Comparison of ENCODE assay signal across 1 cellular context in the genomic region with DNA sequence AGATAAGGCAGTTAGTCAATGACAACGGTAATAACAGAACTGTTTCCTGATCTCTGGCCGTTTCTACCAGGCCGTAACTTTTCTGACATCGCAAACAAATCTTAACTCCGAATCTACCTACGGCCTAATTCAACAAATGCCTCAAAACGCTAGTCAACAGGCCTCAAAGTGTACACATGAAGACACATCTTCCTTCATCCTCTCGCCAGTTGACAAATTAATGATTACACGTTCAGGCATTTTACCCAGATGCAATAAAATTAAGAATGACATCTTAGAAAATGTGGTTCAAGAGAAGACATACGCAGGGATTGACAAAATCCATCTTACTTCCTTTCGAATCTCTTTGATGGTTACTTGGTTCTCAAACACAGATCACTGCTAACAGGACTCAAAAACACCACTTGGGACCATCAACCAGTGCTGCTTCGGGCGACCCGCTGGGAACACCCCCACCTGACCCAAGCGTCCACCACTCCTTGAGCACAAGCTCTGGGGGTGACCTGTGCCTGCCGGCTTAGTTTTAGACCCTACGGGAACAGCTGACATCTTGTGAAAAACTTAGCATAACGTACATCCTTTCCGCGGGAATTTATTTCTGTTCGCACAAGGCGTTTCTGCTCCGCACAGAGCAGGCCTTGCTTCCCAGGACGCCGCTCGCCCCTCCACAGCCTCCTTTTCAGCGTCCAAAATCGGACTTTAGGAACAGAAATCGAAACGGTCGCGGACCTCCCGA.
TF ChIP-seq lines count a peak whose summit lies in the region.

No MANE protein-coding gene starts in this region.

TF ChIP-seq in HepG2, 621 proteins besides CTCF, POLR2A, EP300 and RAD21 (continued from another document and continues in another):
- no peak for TF ChIP-seq MAZ (IDR thresholded peaks at IDR 0.05; ENCODE audit: borderline replicate concordance, low read depth, low read length)
- TF ChIP-seq MAZ (CRISPR knock-in tag; IDR thresholded peaks at IDR 0.05; ENCODE audit: low read depth): 0 out of 2 replicates have a peak, but pooled peaks have one; percentile 2
- no peak for TF ChIP-seq WIZ (CRISPR knock-in tag; IDR thresholded peaks at IDR 0.05)
- TF ChIP-seq NRL (CRISPR knock-in tag; IDR thresholded peaks at IDR 0.05; ENCODE audit: borderline replicate concordance): 0 out of 2 replicates have a peak, but pooled peaks have one; percentile 46
- TF ChIP-seq HES4 (CRISPR knock-in tag; IDR thresholded peaks at IDR 0.05; ENCODE audit: borderline replicate concordance): no peak
- TF ChIP-seq IRX3 (CRISPR knock-in tag; IDR thresholded peaks at IDR 0.05; ENCODE audit: borderline replicate concordance, low read depth): no peak
- no peak for TF ChIP-seq ZFP62 (CRISPR knock-in tag; IDR thresholded peaks at IDR 0.05)
- no peak for TF ChIP-seq ZNF205 (CRISPR knock-in tag; IDR thresholded peaks at IDR 0.05)
- TF ChIP-seq ZNF337 (CRISPR knock-in tag; IDR thresholded peaks at IDR 0.05; ENCODE audit: borderline replicate concordance, low read depth): no peak
- 0 out of 2 replicates have a peak, but pooled peaks have one; percentile 24 for TF ChIP-seq ZNF335 (CRISPR knock-in tag; IDR thresholded peaks at IDR 0.05)
- TF ChIP-seq ZSCAN29 (CRISPR knock-in tag; conservative IDR thresholded peaks at IDR 0.05): 0 out of 2 replicates have a peak, but pooled peaks have one; percentile 23
- TF ChIP-seq, protein P1, sequence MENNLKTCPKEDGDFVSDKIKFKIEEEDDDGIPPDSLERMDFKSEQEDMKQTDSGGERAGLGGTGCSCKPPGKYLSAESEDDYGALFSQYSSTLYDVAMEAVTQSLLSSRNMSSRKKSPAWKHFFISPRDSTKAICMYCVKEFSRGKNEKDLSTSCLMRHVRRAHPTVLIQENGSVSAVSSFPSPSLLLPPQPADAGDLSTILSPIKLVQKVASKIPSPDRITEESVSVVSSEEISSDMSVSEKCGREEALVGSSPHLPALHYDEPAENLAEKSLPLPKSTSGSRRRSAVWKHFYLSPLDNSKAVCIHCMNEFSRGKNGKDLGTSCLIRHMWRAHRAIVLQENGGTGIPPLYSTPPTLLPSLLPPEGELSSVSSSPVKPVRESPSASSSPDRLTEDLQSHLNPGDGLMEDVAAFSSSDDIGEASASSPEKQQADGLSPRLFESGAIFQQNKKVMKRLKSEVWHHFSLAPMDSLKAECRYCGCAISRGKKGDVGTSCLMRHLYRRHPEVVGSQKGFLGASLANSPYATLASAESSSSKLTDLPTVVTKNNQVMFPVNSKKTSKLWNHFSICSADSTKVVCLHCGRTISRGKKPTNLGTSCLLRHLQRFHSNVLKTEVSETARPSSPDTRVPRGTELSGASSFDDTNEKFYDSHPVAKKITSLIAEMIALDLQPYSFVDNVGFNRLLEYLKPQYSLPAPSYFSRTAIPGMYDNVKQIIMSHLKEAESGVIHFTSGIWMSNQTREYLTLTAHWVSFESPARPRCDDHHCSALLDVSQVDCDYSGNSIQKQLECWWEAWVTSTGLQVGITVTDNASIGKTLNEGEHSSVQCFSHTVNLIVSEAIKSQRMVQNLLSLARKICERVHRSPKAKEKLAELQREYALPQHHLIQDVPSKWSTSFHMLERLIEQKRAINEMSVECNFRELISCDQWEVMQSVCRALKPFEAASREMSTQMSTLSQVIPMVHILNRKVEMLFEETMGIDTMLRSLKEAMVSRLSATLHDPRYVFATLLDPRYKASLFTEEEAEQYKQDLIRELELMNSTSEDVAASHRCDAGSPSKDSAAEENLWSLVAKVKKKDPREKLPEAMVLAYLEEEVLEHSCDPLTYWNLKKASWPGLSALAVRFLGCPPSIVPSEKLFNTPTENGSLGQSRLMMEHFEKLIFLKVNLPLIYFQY (CRISPR knock-in tag; IDR thresholded peaks at IDR 0.05; ENCODE audit: borderline replicate concordance): peak; percentile 15; the same call in 1 of the 2 replicates
- no peak for TF ChIP-seq RXRB (CRISPR knock-in tag; IDR thresholded peaks at IDR 0.05; ENCODE audit: borderline replicate concordance)
- TF ChIP-seq TSC22D2 (CRISPR knock-in tag; IDR thresholded peaks at IDR 0.05; ENCODE audit: borderline replicate concordance): 0 out of 2 replicates have a peak, but pooled peaks have one; percentile 21
- no peak for TF ChIP-seq KLF12 (CRISPR knock-in tag; IDR thresholded peaks at IDR 0.05; ENCODE audit: borderline replicate concordance)
- TF ChIP-seq, protein P2, sequence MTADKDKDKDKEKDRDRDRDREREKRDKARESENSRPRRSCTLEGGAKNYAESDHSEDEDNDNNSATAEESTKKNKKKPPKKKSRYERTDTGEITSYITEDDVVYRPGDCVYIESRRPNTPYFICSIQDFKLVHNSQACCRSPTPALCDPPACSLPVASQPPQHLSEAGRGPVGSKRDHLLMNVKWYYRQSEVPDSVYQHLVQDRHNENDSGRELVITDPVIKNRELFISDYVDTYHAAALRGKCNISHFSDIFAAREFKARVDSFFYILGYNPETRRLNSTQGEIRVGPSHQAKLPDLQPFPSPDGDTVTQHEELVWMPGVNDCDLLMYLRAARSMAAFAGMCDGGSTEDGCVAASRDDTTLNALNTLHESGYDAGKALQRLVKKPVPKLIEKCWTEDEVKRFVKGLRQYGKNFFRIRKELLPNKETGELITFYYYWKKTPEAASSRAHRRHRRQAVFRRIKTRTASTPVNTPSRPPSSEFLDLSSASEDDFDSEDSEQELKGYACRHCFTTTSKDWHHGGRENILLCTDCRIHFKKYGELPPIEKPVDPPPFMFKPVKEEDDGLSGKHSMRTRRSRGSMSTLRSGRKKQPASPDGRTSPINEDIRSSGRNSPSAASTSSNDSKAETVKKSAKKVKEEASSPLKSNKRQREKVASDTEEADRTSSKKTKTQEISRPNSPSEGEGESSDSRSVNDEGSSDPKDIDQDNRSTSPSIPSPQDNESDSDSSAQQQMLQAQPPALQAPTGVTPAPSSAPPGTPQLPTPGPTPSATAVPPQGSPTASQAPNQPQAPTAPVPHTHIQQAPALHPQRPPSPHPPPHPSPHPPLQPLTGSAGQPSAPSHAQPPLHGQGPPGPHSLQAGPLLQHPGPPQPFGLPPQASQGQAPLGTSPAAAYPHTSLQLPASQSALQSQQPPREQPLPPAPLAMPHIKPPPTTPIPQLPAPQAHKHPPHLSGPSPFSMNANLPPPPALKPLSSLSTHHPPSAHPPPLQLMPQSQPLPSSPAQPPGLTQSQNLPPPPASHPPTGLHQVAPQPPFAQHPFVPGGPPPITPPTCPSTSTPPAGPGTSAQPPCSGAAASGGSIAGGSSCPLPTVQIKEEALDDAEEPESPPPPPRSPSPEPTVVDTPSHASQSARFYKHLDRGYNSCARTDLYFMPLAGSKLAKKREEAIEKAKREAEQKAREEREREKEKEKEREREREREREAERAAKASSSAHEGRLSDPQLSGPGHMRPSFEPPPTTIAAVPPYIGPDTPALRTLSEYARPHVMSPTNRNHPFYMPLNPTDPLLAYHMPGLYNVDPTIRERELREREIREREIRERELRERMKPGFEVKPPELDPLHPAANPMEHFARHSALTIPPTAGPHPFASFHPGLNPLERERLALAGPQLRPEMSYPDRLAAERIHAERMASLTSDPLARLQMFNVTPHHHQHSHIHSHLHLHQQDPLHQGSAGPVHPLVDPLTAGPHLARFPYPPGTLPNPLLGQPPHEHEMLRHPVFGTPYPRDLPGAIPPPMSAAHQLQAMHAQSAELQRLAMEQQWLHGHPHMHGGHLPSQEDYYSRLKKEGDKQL (CRISPR knock-in tag; IDR thresholded peaks at IDR 0.05; ENCODE audit: low read depth): no peak
- TF ChIP-seq, protein P3, sequence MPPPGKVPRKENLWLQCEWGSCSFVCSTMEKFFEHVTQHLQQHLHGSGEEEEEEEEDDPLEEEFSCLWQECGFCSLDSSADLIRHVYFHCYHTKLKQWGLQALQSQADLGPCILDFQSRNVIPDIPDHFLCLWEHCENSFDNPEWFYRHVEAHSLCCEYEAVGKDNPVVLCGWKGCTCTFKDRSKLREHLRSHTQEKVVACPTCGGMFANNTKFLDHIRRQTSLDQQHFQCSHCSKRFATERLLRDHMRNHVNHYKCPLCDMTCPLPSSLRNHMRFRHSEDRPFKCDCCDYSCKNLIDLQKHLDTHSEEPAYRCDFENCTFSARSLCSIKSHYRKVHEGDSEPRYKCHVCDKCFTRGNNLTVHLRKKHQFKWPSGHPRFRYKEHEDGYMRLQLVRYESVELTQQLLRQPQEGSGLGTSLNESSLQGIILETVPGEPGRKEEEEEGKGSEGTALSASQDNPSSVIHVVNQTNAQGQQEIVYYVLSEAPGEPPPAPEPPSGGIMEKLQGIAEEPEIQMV (CRISPR knock-in tag; IDR thresholded peaks at IDR 0.05; ENCODE audit: low read depth): no peak
- TF ChIP-seq, protein P4, sequence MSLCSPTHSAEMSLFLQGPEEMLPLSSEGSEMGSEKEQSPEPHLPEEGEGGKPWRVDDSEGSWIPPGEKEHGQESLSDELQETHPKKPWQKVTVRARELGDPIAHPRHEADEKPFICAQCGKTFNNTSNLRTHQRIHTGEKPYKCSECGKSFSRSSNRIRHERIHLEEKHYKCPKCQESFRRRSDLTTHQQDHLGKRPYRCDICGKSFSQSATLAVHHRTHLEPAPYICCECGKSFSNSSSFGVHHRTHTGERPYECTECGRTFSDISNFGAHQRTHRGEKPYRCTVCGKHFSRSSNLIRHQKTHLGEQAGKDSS (CRISPR knock-in tag; IDR thresholded peaks at IDR 0.05; ENCODE audit: borderline replicate concordance, low read depth): 0 out of 2 replicates have a peak, but pooled peaks have one; percentile 44
- TF ChIP-seq ATF7 (IDR thresholded peaks at IDR 0.05): no peak
- no peak for TF ChIP-seq ATF7 (CRISPR knock-in tag; IDR thresholded peaks at IDR 0.05)
- no peak for TF ChIP-seq SOX13 (IDR thresholded peaks at IDR 0.05)
- no peak for TF ChIP-seq SOX13 (CRISPR knock-in tag; conservative IDR thresholded peaks at IDR 0.05 in 1 of 2, IDR thresholded peaks at IDR 0.05 in 1 of 2)
- no peak for TF ChIP-seq ZBTB38 (CRISPR knock-in tag; IDR thresholded peaks at IDR 0.05)
- TF ChIP-seq ZNF207 (IDR thresholded peaks at IDR 0.05; ENCODE audit: borderline replicate concordance): no peak
- TF ChIP-seq MIER3 (CRISPR knock-in tag; IDR thresholded peaks at IDR 0.05; ENCODE audit: borderline replicate concordance): no peak
- no peak for TF ChIP-seq FOXK2 (IDR thresholded peaks at IDR 0.05)
- no peak for TF ChIP-seq FLYWCH1 (CRISPR knock-in tag; IDR thresholded peaks at IDR 0.05)
- TF ChIP-seq, protein P5, sequence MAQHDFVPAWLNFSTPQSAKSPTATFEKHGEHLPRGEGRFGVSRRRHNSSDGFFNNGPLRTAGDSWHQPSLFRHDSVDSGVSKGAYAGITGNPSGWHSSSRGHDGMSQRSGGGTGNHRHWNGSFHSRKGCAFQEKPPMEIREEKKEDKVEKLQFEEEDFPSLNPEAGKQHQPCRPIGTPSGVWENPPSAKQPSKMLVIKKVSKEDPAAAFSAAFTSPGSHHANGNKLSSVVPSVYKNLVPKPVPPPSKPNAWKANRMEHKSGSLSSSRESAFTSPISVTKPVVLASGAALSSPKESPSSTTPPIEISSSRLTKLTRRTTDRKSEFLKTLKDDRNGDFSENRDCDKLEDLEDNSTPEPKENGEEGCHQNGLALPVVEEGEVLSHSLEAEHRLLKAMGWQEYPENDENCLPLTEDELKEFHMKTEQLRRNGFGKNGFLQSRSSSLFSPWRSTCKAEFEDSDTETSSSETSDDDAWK (CRISPR knock-in tag; IDR thresholded peaks at IDR 0.05): no peak
- no peak for TF ChIP-seq ZNF563 (CRISPR knock-in tag; IDR thresholded peaks at IDR 0.05)
- TF ChIP-seq, protein P6, sequence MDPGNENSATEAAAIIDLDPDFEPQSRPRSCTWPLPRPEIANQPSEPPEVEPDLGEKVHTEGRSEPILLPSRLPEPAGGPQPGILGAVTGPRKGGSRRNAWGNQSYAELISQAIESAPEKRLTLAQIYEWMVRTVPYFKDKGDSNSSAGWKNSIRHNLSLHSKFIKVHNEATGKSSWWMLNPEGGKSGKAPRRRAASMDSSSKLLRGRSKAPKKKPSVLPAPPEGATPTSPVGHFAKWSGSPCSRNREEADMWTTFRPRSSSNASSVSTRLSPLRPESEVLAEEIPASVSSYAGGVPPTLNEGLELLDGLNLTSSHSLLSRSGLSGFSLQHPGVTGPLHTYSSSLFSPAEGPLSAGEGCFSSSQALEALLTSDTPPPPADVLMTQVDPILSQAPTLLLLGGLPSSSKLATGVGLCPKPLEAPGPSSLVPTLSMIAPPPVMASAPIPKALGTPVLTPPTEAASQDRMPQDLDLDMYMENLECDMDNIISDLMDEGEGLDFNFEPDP (CRISPR knock-in tag; conservative IDR thresholded peaks at IDR 0.05): no peak
- TF ChIP-seq, protein P7, sequence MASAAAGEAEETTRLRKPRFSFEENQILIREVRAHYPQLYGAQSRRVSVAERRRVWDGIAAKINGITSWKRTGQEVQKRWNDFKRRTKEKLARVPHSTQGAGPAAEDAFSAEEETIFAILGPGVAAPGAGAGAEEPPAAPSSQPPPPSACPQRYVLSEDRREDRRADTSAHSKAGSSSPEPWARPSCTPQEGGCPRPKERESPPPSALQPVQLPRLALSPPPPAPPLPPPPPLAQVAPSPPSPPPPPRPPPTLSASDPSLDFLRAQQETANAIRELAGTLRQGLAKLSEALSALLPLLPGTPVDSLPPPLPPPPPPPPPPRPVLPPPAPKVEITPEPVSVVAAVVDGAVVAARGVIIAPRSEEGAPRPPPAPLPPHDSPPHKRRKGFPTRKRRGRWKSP (CRISPR knock-in tag; IDR thresholded peaks at IDR 0.05): no peak
- TF ChIP-seq AGO2 (optimal IDR thresholded peaks at IDR 0.05; ENCODE audit: low read depth, low read length): peak; percentile 26
- TF ChIP-seq MTA1 (CRISPR knock-in tag; IDR thresholded peaks at IDR 0.05; ENCODE audit: borderline replicate concordance): 0 out of 2 replicates have a peak, but pooled peaks have one; percentile 22
- TF ChIP-seq ZNF761 (CRISPR knock-in tag; conservative IDR thresholded peaks at IDR 0.05): no peak
- TF ChIP-seq ZNF292 (CRISPR knock-in tag; IDR thresholded peaks at IDR 0.05; ENCODE audit: borderline replicate concordance, low read depth): peak; percentile 53; the same call in 1 of the 2 replicates
- no peak for TF ChIP-seq ZBTB20 (CRISPR knock-in tag; IDR thresholded peaks at IDR 0.05; ENCODE audit: borderline replicate concordance, low read depth)
- no peak for TF ChIP-seq ZNF619 (CRISPR knock-in tag; IDR thresholded peaks at IDR 0.05)
- TF ChIP-seq, protein P8, sequence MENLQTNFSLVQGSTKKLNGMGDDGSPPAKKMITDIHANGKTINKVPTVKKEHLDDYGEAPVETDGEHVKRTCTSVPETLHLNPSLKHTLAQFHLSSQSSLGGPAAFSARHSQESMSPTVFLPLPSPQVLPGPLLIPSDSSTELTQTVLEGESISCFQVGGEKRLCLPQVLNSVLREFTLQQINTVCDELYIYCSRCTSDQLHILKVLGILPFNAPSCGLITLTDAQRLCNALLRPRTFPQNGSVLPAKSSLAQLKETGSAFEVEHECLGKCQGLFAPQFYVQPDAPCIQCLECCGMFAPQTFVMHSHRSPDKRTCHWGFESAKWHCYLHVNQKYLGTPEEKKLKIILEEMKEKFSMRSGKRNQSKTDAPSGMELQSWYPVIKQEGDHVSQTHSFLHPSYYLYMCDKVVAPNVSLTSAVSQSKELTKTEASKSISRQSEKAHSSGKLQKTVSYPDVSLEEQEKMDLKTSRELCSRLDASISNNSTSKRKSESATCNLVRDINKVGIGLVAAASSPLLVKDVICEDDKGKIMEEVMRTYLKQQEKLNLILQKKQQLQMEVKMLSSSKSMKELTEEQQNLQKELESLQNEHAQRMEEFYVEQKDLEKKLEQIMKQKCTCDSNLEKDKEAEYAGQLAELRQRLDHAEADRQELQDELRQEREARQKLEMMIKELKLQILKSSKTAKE (CRISPR knock-in tag; IDR thresholded peaks at IDR 0.05; ENCODE audit: borderline replicate concordance): no peak
- no peak for TF ChIP-seq ZFP82 (CRISPR knock-in tag; IDR thresholded peaks at IDR 0.05; ENCODE audit: borderline replicate concordance)
- TF ChIP-seq ELF4 (CRISPR knock-in tag; IDR thresholded peaks at IDR 0.05; ENCODE audit: borderline replicate concordance): no peak
- TF ChIP-seq FOXK1 (CRISPR knock-in tag; IDR thresholded peaks at IDR 0.05; ENCODE audit: borderline replicate concordance, low read depth): peak; percentile 22; the same call in 1 of the 2 replicates
- TF ChIP-seq ARNT2 (CRISPR knock-in tag; IDR thresholded peaks at IDR 0.05; ENCODE audit: low read depth): 0 out of 2 replicates have a peak, but pooled peaks have one; percentile 28
- TF ChIP-seq ZNF260 (CRISPR knock-in tag; IDR thresholded peaks at IDR 0.05; ENCODE audit: borderline replicate concordance, low read depth): no peak
